ENCODE assay signal across 8 cellular contexts in genomic region chr16:69424053-69424934, GRCh38. TPM values are rescaled to one million over a fixed set of nuclear protein-coding genes. Genes with fewer than 3 reads are reported as not detected.
DNase-seq lines count a peak whose midpoint lies in the region; ATAC-seq, FAIRE-seq and TF ChIP-seq lines count a peak whose summit lies in the region.

Gene CYB5B (plus strand): TSS chr16:69424619. CDS start chr16:69424684, 65 bp downstream.

- H3F3A ChIP-seq in Loucy (ENCODE audit: low read depth), result 0 out of 2 replicates have a peak, but pooled peaks cover under 1% of the 10 kb centered on the region

- peaks cover 15% of the 10 kb centered on the region for H3K36me3 Mint-ChIP-seq in natural killer cell treated with Interleukin-12 subunit alpha and Interleukin-12 subunit beta and Interleukin-15 and Interleukin-18, amount 100 ng/mL, for 72 hours

- peak within 1 kb of the TSS; percentile 93 for H3K9ac ChIP-seq in Loucy (ENCODE audit: low read depth, low read length, poor library complexity, severe bottlenecking)

- H3K4me1 Mint-ChIP-seq in natural killer cell treated with Interleukin-12 subunit alpha and Interleukin-12 subunit beta and Interleukin-15 and Interleukin-18, amount 100 ng/mL, for 72 hours (ENCODE audit: low read depth in 2 of 2), result peaks cover 29 to 33% of the 10 kb centered on the region in 2 donors

- H2AFZ ChIP-seq in Loucy (ENCODE audit: low read length), result peak within 1 kb of the TSS; percentile 92

- no peak for TF ChIP-seq CTCF in Loucy (conservative IDR thresholded peaks at IDR 0.05; ENCODE audit: low read length)
- TF ChIP-seq CTCF in fibroblast of pulmonary artery (IDR thresholded peaks at IDR 0.05; ENCODE audit: low read length, missing control alignments), result no peak

- H3K27me3 Mint-ChIP-seq in natural killer cell treated with Interleukin-12 subunit alpha and Interleukin-12 subunit beta and Interleukin-15 and Interleukin-18, amount 100 ng/mL, for 72 hours, result no peaks in the 10 kb centered on the region

- H3K9me3 ChIP-seq in Loucy (ENCODE audit: insufficient read depth, low read depth, low read length), result no peaks in the 10 kb centered on the region

- peak; percentile 98 for FAIRE-seq in H54 (lab: Jason Lieb, UNC)

- peaks cover 27% of the 10 kb centered on the region for H3K4me1 ChIP-seq in Loucy (ENCODE audit: insufficient read depth, low read length, poor library complexity, severe bottlenecking)

- H3K79me2 ChIP-seq in Loucy (ENCODE audit: insufficient read depth, low read length), result peaks cover 47% of the 10 kb centered on the region

- H3K4me3 Mint-ChIP-seq in natural killer cell treated with Interleukin-12 subunit alpha and Interleukin-12 subunit beta and Interleukin-15 and Interleukin-18, amount 100 ng/mL, for 72 hours, result peak within 1 kb of the TSS; percentile 96

- TF ChIP-seq POLR2A in H54 (IDR thresholded peaks at IDR 0.05; ENCODE audit: low read depth, low read length), result peak; percentile 63
- peak; percentile 96 for TF ChIP-seq POLR2A in Raji (IDR thresholded peaks at IDR 0.05; ENCODE audit: insufficient read depth, low read depth, low read length)

- H3K9me2 ChIP-seq in Loucy (replicated peaks; ENCODE audit: low read depth, low read length), result no peaks in the 10 kb centered on the region

- DNase-seq in EL, result peak; percentile 99
- peak; percentile 87 for DNase-seq in H54 (ENCODE audit: insufficient read length, low spot score)
- DNase-seq in activated T-helper 9 cell treated with anti-CD3 and anti-CD28 coated beads, Interleukin-2, amount 50 U/mL, for 16 hours (ENCODE audit: low read depth), result peak; percentile 89
- peak; percentile 99 for DNase-seq in fibroblast of pulmonary artery (ENCODE audit: low read depth)
- DNase-seq in natural killer cell treated with Interleukin-12 subunit alpha and Interleukin-12 subunit beta and Interleukin-15 and Interleukin-18, amount 100 ng/mL, for 72 hours (ENCODE audit: low spot score), result peak; percentile 94
- peak; percentile 93 for DNase-seq in stimulated activated naive CD8-positive, alpha-beta T cell treated with anti-CD3 and anti-CD28 coated beads, Interleukin-15, Interleukin-2, amounts not matched to agents 100 U/mL and 50 U/mL, for 24 hours

- peak; percentile 99 for ATAC-seq in natural killer cell treated with Interleukin-12 subunit alpha and Interleukin-12 subunit beta and Interleukin-15 and Interleukin-18, amount 100 ng/mL, for 72 hours
- peak; percentile 99 for ATAC-seq in stimulated activated naive CD8-positive, alpha-beta T cell treated with anti-CD3 and anti-CD28 coated beads, Interleukin-15, Interleukin-2, amounts not matched to agents 100 U/mL and 50 U/mL, for 24 hours

- peak within 1 kb of the TSS; percentile 83 to 96 for H3K27ac Mint-ChIP-seq in natural killer cell treated with Interleukin-12 subunit alpha and Interleukin-12 subunit beta and Interleukin-15 and Interleukin-18, amount 100 ng/mL, for 72 hours

- peaks cover 9% of the 10 kb centered on the region for H3K9me3 Mint-ChIP-seq in natural killer cell treated with Interleukin-12 subunit alpha and Interleukin-12 subunit beta and Interleukin-15 and Interleukin-18, amount 100 ng/mL, for 72 hours

- peaks cover 6% of the 10 kb centered on the region; the same call in 1 of the 2 replicates for H3K36me3 ChIP-seq in Loucy (ENCODE audit: insufficient read depth, low read length)

- no peaks in the 10 kb centered on the region for H3K27me3 ChIP-seq in Loucy (ENCODE audit: insufficient read depth, low read length, poor library complexity, severe bottlenecking)

- peak within 1 kb of the TSS; percentile 97 for H3K4me2 ChIP-seq in Loucy (ENCODE audit: low read depth, low read length, poor library complexity, severe bottlenecking)

- H4K20me1 ChIP-seq in Loucy (ENCODE audit: insufficient read depth, low read length, poor library complexity, severe bottlenecking), result peaks cover 13% of the 10 kb centered on the region

- H3K4me3 ChIP-seq in Loucy (ENCODE audit: low read length, poor library complexity, severe bottlenecking) (peak within 1 kb of the TSS; percentile 92), fibroblast of pulmonary artery (replicated peaks; ENCODE audit: low read depth, low read length) (peak within 1 kb of the TSS; percentile 99)

RNA-seq across cellular contexts. Expression of gene CYB5B, which starts in this region (rescaled TPM):
- 100 to 1,000 TPM; 162 to 230 TPM for total RNA-seq in natural killer cell treated with Interleukin-12 subunit alpha and Interleukin-12 subunit beta and Interleukin-15 and Interleukin-18, amount 100 ng/mL, for 72 hours

Comparison
In these comparisons a context has a peak if more than half of its experiments do, and no peak if none do; other contexts are left out.
1. Peak in every context shown above with its lines: DNase-seq, ATAC-seq and H3K4me3 ChIP-seq.